In genomic region chr19:2478324-2478755, GRCh38 we compare ENCODE assay signal across 8 cellular contexts. TPM values are rescaled to one million over a fixed set of nuclear protein-coding genes. Genes with fewer than 3 reads are reported as not detected.
A peak's percentile ranks its signal among the peaks of the same experiment; 100 is the strongest.
DNase-seq lines count a peak whose midpoint lies in the region; ATAC-seq and TF ChIP-seq lines count a peak whose summit lies in the region.

No MANE protein-coding gene starts in this region.

- H3K14ac ChIP-seq in neuronal stem cell (ENCODE audit: low read length): peak overlapping the region; percentile 63

- H2BK5ac ChIP-seq in neuronal stem cell (ENCODE audit: low read length): no peak overlapping the region

- peak overlapping the region; percentile 72 for H3K27ac Mint-ChIP-seq in activated T-helper 2 cell treated with anti-CD3 and anti-CD28 coated beads, Interferon-gamma antibody, Interleukin-2, Interleukin-4, amounts not matched to agents 10 μg/mL and 5 μg/mL and 100 μg/mL, durations not matched to agents 14 hours and 24 hours and 36 hours

- H3K9me3 ChIP-seq in neuronal stem cell (replicated peaks in 1 of 2; ENCODE audit: control insufficient read depth in 2 of 2, insufficient read depth in 1 of 2, low read depth in 1 of 2, low read length in 2 of 2): peaks cover 0 to 6% of the 10 kb centered on the region in 2 donors

- H3K27ac ChIP-seq in neuronal stem cell (replicated peaks; ENCODE audit: low read length): no peak overlapping the region

- H3K4me2 ChIP-seq in neuronal stem cell (ENCODE audit: insufficient read depth, low read length, poor library complexity, severe bottlenecking): peak overlapping the region; percentile 62

- H3K36me3 ChIP-seq in neuronal stem cell (replicated peaks in 1 of 2; ENCODE audit: control insufficient read depth in 2 of 2, insufficient read depth in 2 of 2, low read length in 2 of 2): peaks cover 0 to 5% of the 10 kb centered on the region in 2 donors

- H3K18ac ChIP-seq in neuronal stem cell (ENCODE audit: low read length): peak overlapping the region; percentile 70

- no peak overlapping the region for H2BK15ac ChIP-seq in neuronal stem cell (ENCODE audit: low read length)

- no peak overlapping the region for H2BK120ac ChIP-seq in neuronal stem cell (ENCODE audit: low read depth, low read length)

- H3K9me3 Mint-ChIP-seq in activated T-helper 2 cell treated with anti-CD3 and anti-CD28 coated beads, Interferon-gamma antibody, Interleukin-2, Interleukin-4, amounts not matched to agents 10 μg/mL and 5 μg/mL and 100 μg/mL, durations not matched to agents 14 hours and 24 hours and 36 hours: peaks cover 4% of the 10 kb centered on the region

- intact Hi-C loops in activated T-helper 2 cell treated with anti-CD3 and anti-CD28 coated beads, Interferon-gamma antibody, Interleukin-2, Interleukin-4, amounts not matched to agents 10 μg/mL and 5 μg/mL and 100 μg/mL, durations not matched to agents 14 hours and 24 hours and 36 hours (cut with micrococcal nuclease): loop anchor here (2.0 kb wide), 2 partner anchors 16 to 54 kb away; no protein-coding TSS in a partner anchor

- WGBS in neuronal stem cell (ENCODE audit: extremely low coverage in 2 of 2, insufficient read length in 2 of 2, insufficient replicate concordance in 1 of 2), 2 donors: no CpG with 5 or more reads among the region's 18 CpGs

- H3K4me3 Mint-ChIP-seq in activated T-helper 2 cell treated with anti-CD3 and anti-CD28 coated beads, Interferon-gamma antibody, Interleukin-2, Interleukin-4, amounts not matched to agents 10 μg/mL and 5 μg/mL and 100 μg/mL, durations not matched to agents 14 hours and 24 hours and 36 hours (ENCODE audit: low read depth): peak overlapping the region; percentile 96

- DNase-seq in NCI-H748 (lab: John Stamatoyannopoulos, UW; ENCODE audit: unreplicated experiment): peak; percentile 58
- DNase-seq in activated T-helper 2 cell treated with anti-CD3 and anti-CD28 coated beads, Interferon-gamma antibody, Interleukin-2, Interleukin-4, amounts not matched to agents 10 μg/mL and 5 μg/mL and 100 μg/mL, durations not matched to agents 14 hours and 24 hours and 36 hours (ENCODE audit: low spot score): peak; percentile 39
- peak; percentile 74 to 81 for DNase-seq in foreskin fibroblast
- DNase-seq in neuronal stem cell (ENCODE audit: low spot score): no peak
- DNase-seq in activated CD4-positive, CD25-positive, alpha-beta regulatory T cell treated with anti-CD3 and anti-CD28 coated beads, Interleukin-2, amount 50 U/mL, for 72 hours: no peak

- peaks cover 13% of the 10 kb centered on the region for H3K4me1 Mint-ChIP-seq in activated T-helper 2 cell treated with anti-CD3 and anti-CD28 coated beads, Interferon-gamma antibody, Interleukin-2, Interleukin-4, amounts not matched to agents 10 μg/mL and 5 μg/mL and 100 μg/mL, durations not matched to agents 14 hours and 24 hours and 36 hours (ENCODE audit: low read depth)

- H2AK5ac ChIP-seq in neuronal stem cell (ENCODE audit: low read depth, low read length): no peak overlapping the region

- H3K4me1 ChIP-seq in neuronal stem cell (ENCODE audit: control insufficient read depth in 2 of 2, insufficient read depth in 1 of 2, low read depth in 1 of 2, low read length in 2 of 2): peaks cover 18 to 20% of the 10 kb centered on the region in 2 donors

- peaks cover 0 to 52% (median 23%) of the 10 kb centered on the region in 3 experiments for H3K27me3 ChIP-seq in neuronal stem cell (ENCODE audit: control insufficient read depth in 3 of 3, insufficient read depth in 3 of 3, low read depth in 1 of 3, low read length in 3 of 3)

- H3K36me3 Mint-ChIP-seq in activated T-helper 2 cell treated with anti-CD3 and anti-CD28 coated beads, Interferon-gamma antibody, Interleukin-2, Interleukin-4, amounts not matched to agents 10 μg/mL and 5 μg/mL and 100 μg/mL, durations not matched to agents 14 hours and 24 hours and 36 hours (ENCODE audit: low read depth): peaks cover 28% of the 10 kb centered on the region

- no peak overlapping the region for H2AFZ ChIP-seq in neuronal stem cell (ENCODE audit: low read length)

- H3K9ac ChIP-seq in neuronal stem cell (ENCODE audit: low read depth, low read length, poor library complexity): peak overlapping the region; percentile 70

- no peaks in the 10 kb centered on the region for H3K27me3 Mint-ChIP-seq in activated T-helper 2 cell treated with anti-CD3 and anti-CD28 coated beads, Interferon-gamma antibody, Interleukin-2, Interleukin-4, amounts not matched to agents 10 μg/mL and 5 μg/mL and 100 μg/mL, durations not matched to agents 14 hours and 24 hours and 36 hours (ENCODE audit: low read depth)

- no peaks in the 10 kb centered on the region for H3K79me1 ChIP-seq in neuronal stem cell (ENCODE audit: low read depth, low read length)

- H3K4ac ChIP-seq in neuronal stem cell (ENCODE audit: low read length): no peak overlapping the region

- no peak for ATAC-seq in GM19452 (IDR thresholded peaks at IDR 0.05; ENCODE audit: unreplicated experiment)
- ATAC-seq in HG02885 (IDR thresholded peaks at IDR 0.05; ENCODE audit: poor library complexity, unreplicated experiment): no peak

- TF ChIP-seq CTCF in GM12872 (IDR thresholded peaks at IDR 0.05; ENCODE audit: insufficient read depth, low read depth, low read length) (peak; percentile 11; the same call in 1 of the 3 replicates), foreskin fibroblast (IDR thresholded peaks at IDR 0.05; ENCODE audit: low read depth, low read length) (no peak)

- H3K4me3 ChIP-seq in foreskin fibroblast (ENCODE audit: low read depth in 1 of 2, low read length in 2 of 2): peak overlapping the region; percentile 83 to 98
- no peak overlapping the region for H3K4me3 ChIP-seq in neuronal stem cell (ENCODE audit: low read length in 2 of 2)

- peak overlapping the region; percentile 89 for H3K23ac ChIP-seq in neuronal stem cell (ENCODE audit: low read depth, low read length, poor library complexity)

- H4K91ac ChIP-seq in neuronal stem cell (ENCODE audit: low read depth, low read length, poor library complexity): no peak overlapping the region

- no peak overlapping the region for H4K8ac ChIP-seq in neuronal stem cell (ENCODE audit: low read depth, low read length)

- no peak overlapping the region for H2BK12ac ChIP-seq in neuronal stem cell (ENCODE audit: low read length)

RNA-seq across cellular contexts. Expression of gene GADD45B, which starts 2.4 kb away (rescaled TPM):
- 90.7 and 95.2 TPM in 2 replicates for total RNA-seq in activated T-helper 2 cell treated with anti-CD3 and anti-CD28 coated beads, Interferon-gamma antibody, Interleukin-2, Interleukin-4, amounts not matched to agents 10 μg/mL and 5 μg/mL and 100 μg/mL, durations not matched to agents 14 hours and 24 hours and 36 hours
- 3.0 TPM for polyA plus RNA-seq in neuronal stem cell (2013, experiment 1 of 2)
- 2.3 TPM for polyA plus RNA-seq in neuronal stem cell (2013, experiment 2 of 2)

RNA-seq across cellular contexts. Expression of gene LMNB2, which starts 21.6 kb away (rescaled TPM):
- 111 and 115 TPM in 2 replicates for total RNA-seq in activated T-helper 2 cell treated with anti-CD3 and anti-CD28 coated beads, Interferon-gamma antibody, Interleukin-2, Interleukin-4, amounts not matched to agents 10 μg/mL and 5 μg/mL and 100 μg/mL, durations not matched to agents 14 hours and 24 hours and 36 hours
- polyA plus RNA-seq in neuronal stem cell (2013, experiment 1 of 2): 123 TPM
- 124 TPM for polyA plus RNA-seq in neuronal stem cell (2013, experiment 2 of 2)

RNA-seq across cellular contexts. Expression of gene TIMM13, which starts 51.0 kb away (rescaled TPM):
- total RNA-seq in activated T-helper 2 cell treated with anti-CD3 and anti-CD28 coated beads, Interferon-gamma antibody, Interleukin-2, Interleukin-4, amounts not matched to agents 10 μg/mL and 5 μg/mL and 100 μg/mL, durations not matched to agents 14 hours and 24 hours and 36 hours: 139 and 145 TPM in 2 replicates
- 75.3 TPM for polyA plus RNA-seq in neuronal stem cell (2013, experiment 1 of 2)
- 72.7 TPM for polyA plus RNA-seq in neuronal stem cell (2013, experiment 2 of 2)

Comparison
In these comparisons a context has a peak if more than half of its experiments do, and no peak if none do; other contexts are left out.
1. DNase-seq: peak in NCI-H748 (single experiment), activated T-helper 2 cell treated with anti-CD3 and anti-CD28 coated beads, Interferon-gamma antibody, Interleukin-2, Interleukin-4, amounts not matched to agents 10 μg/mL and 5 μg/mL and 100 μg/mL, durations not matched to agents 14 hours and 24 hours and 36 hours (single experiment) and foreskin fibroblast (2 of 2); none in neuronal stem cell (single experiment) and activated CD4-positive, CD25-positive, alpha-beta regulatory T cell treated with anti-CD3 and anti-CD28 coated beads, Interleukin-2, amount 50 U/mL, for 72 hours (single experiment).
2. H3K4me3 ChIP-seq: peak in foreskin fibroblast (2 of 2); none in neuronal stem cell (0 of 2).